ENCODE assay signal across 10 cellular contexts in genomic region chr7:6724351-6724750, GRCh38. TPM values are rescaled to one million over a fixed set of nuclear protein-coding genes. Genes with fewer than 3 reads are reported as not detected.
"Had no signal": no experiment of that assay in that cellular context is flagged by ENCODE, and none has a peak within 500 bp of the region (broad histone marks: within the 10 kb centered on the region; RNA-seq: fewer than 3 reads in every experiment).

No MANE protein-coding gene starts in this region.

RNA-seq across cellular contexts. Expression of gene RSPH10B2, which starts 29.6 kb away (rescaled TPM):
- total RNA-seq: endothelial cell of umbilical vein, foreskin keratinocyte, heart left ventricle, hepatocyte, kidney epithelial cell, left cardiac atrium, left ventricle myocardium superior, mesenteric fat pad had no signal
- polyA plus RNA-seq: endothelial cell of umbilical vein, foreskin keratinocyte, heart left ventricle, hepatocyte, immature natural killer cell, keratinocyte had no signal
